In genomic region chr14:100688598-100689499, GRCh38 we compare ENCODE assay signal across 12 cellular contexts. TPM values are rescaled to one million over a fixed set of nuclear protein-coding genes. Genes with fewer than 3 reads are reported as not detected.
A peak's percentile ranks its signal among the peaks of the same experiment; 100 is the strongest.
DNase-seq lines count a peak whose midpoint lies in the region; FAIRE-seq and TF ChIP-seq lines count a peak whose summit lies in the region.
"Had no signal": no experiment of that assay in that cellular context is flagged by ENCODE, and none has a peak within 500 bp of the region (broad histone marks: within the 10 kb centered on the region; RNA-seq: fewer than 3 reads in every experiment).

No MANE protein-coding gene starts in this region.

- no peaks in the 10 kb centered on the region for H3K36me3 ChIP-seq in Karpas-422 (ENCODE audit: insufficient read depth, low read length)
- H3K36me3 ChIP-seq: HAP-1, uterus had no signal

- H3K27me3 ChIP-seq in Karpas-422 (ENCODE audit: low read length): no peaks in the 10 kb centered on the region
- H3K27me3 ChIP-seq: uterus had no signal

- H3K4me3 ChIP-seq in Karpas-422 (ENCODE audit: low read length): no peak overlapping the region
- H3K4me3 ChIP-seq: HAP-1, uterus had no signal

- H3K4me3 Mint-ChIP-seq in activated T-helper 1 cell treated with anti-CD3 and anti-CD28 coated beads, Interleukin-12 subunit alpha, Interleukin-12 subunit beta, Interleukin-2, Interleukin-4 antibody, amounts not matched to agents 30 ng/mL and 10 ng/mL and 1 ng/mL, durations not matched to agents 14 hours and 24 hours and 36 hours: no peak overlapping the region
- H3K4me3 Mint-ChIP-seq: activated CD4-positive, alpha-beta memory T cell treated with anti-CD3 and anti-CD28 coated beads for 36 hours had no signal

- no peak for TF ChIP-seq POLR2A in H54 (IDR thresholded peaks at IDR 0.05; ENCODE audit: low read depth, low read length)

- H3K79me2 ChIP-seq in Karpas-422 (ENCODE audit: low read length): no peaks in the 10 kb centered on the region

- no peak overlapping the region for H3K27ac ChIP-seq in Karpas-422 (ENCODE audit: low read length)
- H3K27ac ChIP-seq: uterus had no signal

- no peaks in the 10 kb centered on the region for H3K9me3 ChIP-seq in Karpas-422 (ENCODE audit: low read length)
- H3K9me3 ChIP-seq: HAP-1, uterus had no signal

- H3K9me3 Mint-ChIP-seq in activated T-helper 1 cell treated with anti-CD3 and anti-CD28 coated beads, Interleukin-12 subunit alpha, Interleukin-12 subunit beta, Interleukin-2, Interleukin-4 antibody, amounts not matched to agents 30 ng/mL and 10 ng/mL and 1 ng/mL, durations not matched to agents 14 hours and 24 hours and 36 hours: no peaks in the 10 kb centered on the region
- H3K9me3 Mint-ChIP-seq: activated CD4-positive, alpha-beta memory T cell treated with anti-CD3 and anti-CD28 coated beads for 36 hours had no signal

- no peak overlapping the region for H3K27ac Mint-ChIP-seq in activated T-helper 1 cell treated with anti-CD3 and anti-CD28 coated beads, Interleukin-12 subunit alpha, Interleukin-12 subunit beta, Interleukin-2, Interleukin-4 antibody, amounts not matched to agents 30 ng/mL and 10 ng/mL and 1 ng/mL, durations not matched to agents 14 hours and 24 hours and 36 hours
- H3K27ac Mint-ChIP-seq: activated CD4-positive, alpha-beta memory T cell treated with anti-CD3 and anti-CD28 coated beads for 36 hours had no signal

- no peaks in the 10 kb centered on the region for H4K20me1 ChIP-seq in Karpas-422 (ENCODE audit: insufficient read depth, low read depth, low read length)

- H3K9me2 ChIP-seq in Karpas-422 (replicated peaks; ENCODE audit: insufficient read depth, low read length): no peaks in the 10 kb centered on the region

- peak; percentile 79 for DNase-seq in H54 (ENCODE audit: insufficient read length, low spot score)
- DNase-seq in RKO (ENCODE audit: low spot score): peak; percentile 90
- DNase-seq in fibroblast of gingiva (ENCODE audit: low read depth): peak; percentile 28
- peak; percentile 75 for DNase-seq in renal cortical epithelial cell (ENCODE audit: low read depth)
- DNase-seq in GF-D8 (lab: John Stamatoyannopoulos, UW): no peak
- no peak for DNase-seq in activated T-helper 1 cell treated with anti-CD3 and anti-CD28 coated beads, Interleukin-12 subunit alpha, Interleukin-12 subunit beta, Interleukin-2, Interleukin-4 antibody, amounts not matched to agents 30 ng/mL and 10 ng/mL and 1 ng/mL, durations not matched to agents 14 hours and 24 hours and 36 hours (ENCODE audit: low spot score)
- no peak for DNase-seq in mesenteric fat pad (ENCODE audit: low spot score)
- DNase-seq in Karpas-422: no peak
- DNase-seq: activated CD4-positive, alpha-beta memory T cell treated with anti-CD3 and anti-CD28 coated beads for 36 hours; left cardiac atrium; uterus had no signal

- peak; percentile 83 for FAIRE-seq in H54 (lab: Jason Lieb, UNC)

- H3K4me1 Mint-ChIP-seq in activated T-helper 1 cell treated with anti-CD3 and anti-CD28 coated beads, Interleukin-12 subunit alpha, Interleukin-12 subunit beta, Interleukin-2, Interleukin-4 antibody, amounts not matched to agents 30 ng/mL and 10 ng/mL and 1 ng/mL, durations not matched to agents 14 hours and 24 hours and 36 hours (ENCODE audit: low read depth): no peaks in the 10 kb centered on the region

- H3K4me1 ChIP-seq in Karpas-422 (ENCODE audit: low read length): no peaks in the 10 kb centered on the region
- H3K4me1 ChIP-seq: HAP-1, uterus had no signal

- intact Hi-C loops in activated T-helper 1 cell treated with anti-CD3 and anti-CD28 coated beads, Interleukin-12 subunit alpha, Interleukin-12 subunit beta, Interleukin-2, Interleukin-4 antibody, amounts not matched to agents 30 ng/mL and 10 ng/mL and 1 ng/mL, durations not matched to agents 14 hours and 24 hours and 36 hours (cut with micrococcal nuclease): no loop called here

- H3K27me3 Mint-ChIP-seq in activated T-helper 1 cell treated with anti-CD3 and anti-CD28 coated beads, Interleukin-12 subunit alpha, Interleukin-12 subunit beta, Interleukin-2, Interleukin-4 antibody, amounts not matched to agents 30 ng/mL and 10 ng/mL and 1 ng/mL, durations not matched to agents 14 hours and 24 hours and 36 hours (ENCODE audit: insufficient read depth): no peaks in the 10 kb centered on the region

- H2AFZ ChIP-seq in Karpas-422 (ENCODE audit: low read length): no peak overlapping the region

- no peaks in the 10 kb centered on the region for H3K36me3 Mint-ChIP-seq in activated T-helper 1 cell treated with anti-CD3 and anti-CD28 coated beads, Interleukin-12 subunit alpha, Interleukin-12 subunit beta, Interleukin-2, Interleukin-4 antibody, amounts not matched to agents 30 ng/mL and 10 ng/mL and 1 ng/mL, durations not matched to agents 14 hours and 24 hours and 36 hours (ENCODE audit: low read depth)
- H3K36me3 Mint-ChIP-seq: activated CD4-positive, alpha-beta memory T cell treated with anti-CD3 and anti-CD28 coated beads for 36 hours had no signal

- H3K9ac ChIP-seq in Karpas-422 (ENCODE audit: low read length): no peak overlapping the region

- no peak overlapping the region for H3K4me2 ChIP-seq in Karpas-422 (ENCODE audit: low read depth, low read length, poor library complexity, severe bottlenecking)

RNA-seq across cellular contexts. Expression of gene DLK1, which starts 37.8 kb away (rescaled TPM):
- total RNA-seq in renal cortical epithelial cell (not detected in 2 replicates), mesenteric fat pad (not detected)
- not detected in 2 replicates for total RNA-seq in activated T-helper 1 cell treated with anti-CD3 and anti-CD28 coated beads, Interleukin-12 subunit alpha, Interleukin-12 subunit beta, Interleukin-2, Interleukin-4 antibody, amounts not matched to agents 30 ng/mL and 10 ng/mL and 1 ng/mL, durations not matched to agents 14 hours and 24 hours and 36 hours
- not detected in 2 replicates for total RNA-seq in Karpas-422 (2014; rRNA removed; shearing (Covaris generic); ENCODE audit: low replicate concordance)
- total RNA-seq: activated CD4-positive, alpha-beta memory T cell treated with anti-CD3 and anti-CD28 coated beads for 36 hours had no signal

Comparison
In these comparisons a context has a peak if more than half of its experiments do, and no peak if none do; other contexts are left out.
1. DNase-seq: peak in H54 (single experiment), RKO (single experiment), fibroblast of gingiva (single experiment) and renal cortical epithelial cell (single experiment); none in GF-D8 (single experiment), activated T-helper 1 cell treated with anti-CD3 and anti-CD28 coated beads, Interleukin-12 subunit alpha, Interleukin-12 subunit beta, Interleukin-2, Interleukin-4 antibody, amounts not matched to agents 30 ng/mL and 10 ng/mL and 1 ng/mL, durations not matched to agents 14 hours and 24 hours and 36 hours (single experiment), mesenteric fat pad (single experiment) and Karpas-422 (single experiment).